In genomic region chr1:163071381-163072255, GRCh38 we compare ENCODE assay signal across 8 cellular contexts. TPM values are rescaled to one million over a fixed set of nuclear protein-coding genes. Genes with fewer than 3 reads are reported as not detected.
DNase-seq lines count a peak whose midpoint lies in the region; ATAC-seq, FAIRE-seq and TF ChIP-seq lines count a peak whose summit lies in the region.

No MANE protein-coding gene starts in this region.

- CTCF ChIA-PET in SK-N-SH (lab: Yijun Ruan, JAX): interaction anchor here (0.6 to 8.4 kb wide), 31 partner anchors 9 to 244 kb away, joined by 3 to 120 read pairs (median 4); partner anchors contain the start of genes CCDC190 and RGS5

- H4K20me1 ChIP-seq in SK-N-SH (ENCODE audit: insufficient read depth): peaks cover 11% of the 10 kb centered on the region; the same call in 1 of the 2 replicates

- POLR2A ChIA-PET in SK-N-SH (lab: Yijun Ruan, JAX): interaction anchor here (0.7 to 8.7 kb wide), 13 partner anchors 91 to 368 kb away, joined by 3 to 450 read pairs (median 11); partner anchors contain the start of gene RGS5

- no peaks in the 10 kb centered on the region for H3K27me3 ChIP-seq in SK-N-SH (ENCODE audit: insufficient read depth)

- peak; percentile 93 for FAIRE-seq in islet of Langerhans (lab: Jason Lieb, UNC)

- H3K9me2 ChIP-seq in SK-N-SH: no peaks in the 10 kb centered on the region

- no peaks in the 10 kb centered on the region for H3K9me3 ChIP-seq in SK-N-SH

- H3K36me3 ChIP-seq in SK-N-SH (replicated peaks in 1 of 2; ENCODE audit: control insufficient read depth in 1 of 2, insufficient read depth in 2 of 2, low read length in 1 of 2): peaks cover 65 to 66% of the 10 kb centered on the region in 2 experiments

- TF ChIP-seq EP300 in SK-N-SH (IDR thresholded peaks at IDR 0.05; ENCODE audit: borderline replicate concordance in 1 of 2, low read depth in 1 of 2, low read length in 1 of 2): peak in 1 of 2 experiments; percentile 36; a peak in 1 of 4 replicates

- peak overlapping the region; percentile 91 to 99 for H3K27ac ChIP-seq in SK-N-SH (ENCODE audit: low read depth in 2 of 2, low read length in 1 of 2)

- no peak for ATAC-seq in GM21529 (IDR thresholded peaks at IDR 0.05; ENCODE audit: unreplicated experiment)

- DNase-seq in DMS 273 treated with DMSO at 0.1 percent for 48 hours (lab: John Stamatoyannopoulos, UW): peak; percentile 81
- peak; percentile 52 for DNase-seq in GM20000 (ENCODE audit: low spot score)
- peak; percentile 44 for DNase-seq in SK-N-SH
- peak; percentile 91 for DNase-seq in astrocyte of the spinal cord (ENCODE audit: low read depth, low spot score)
- peak; percentile 6 for DNase-seq in stimulated activated CD4-positive, alpha-beta T cell treated with anti-CD3 and anti-CD28 coated beads, Interleukin-2, amount 100 ng/mL, for 4 hours (ENCODE audit: low read depth)

- WGBS in SK-N-SH (ENCODE audit: low lambda C conversion rate): 2% methylated on average over 6 of the region's 6 CpGs

- peak overlapping the region; percentile 95 for H3K9ac ChIP-seq in SK-N-SH

- H3F3A ChIP-seq in SK-N-SH (replicated peaks; ENCODE audit: insufficient read depth): peaks cover 67% of the 10 kb centered on the region

- peak overlapping the region; percentile 85 for H3K4me2 ChIP-seq in SK-N-SH

- TF ChIP-seq RAD21 in SK-N-SH (IDR thresholded peaks at IDR 0.05; ENCODE audit: low read length): peak; percentile 74

- peak overlapping the region; percentile 5; the same call in 1 of the 2 replicates for H2AFZ ChIP-seq in SK-N-SH (ENCODE audit: low read depth)

- H3K4me3 ChIP-seq in SK-N-SH (ENCODE audit: low read depth in 2 of 2, low read length in 1 of 2) (peak overlapping the region; percentile 69 to 82), astrocyte of the spinal cord (ENCODE audit: low read depth, low read length) (peak overlapping the region; percentile 87)

- peaks cover 36 to 37% of the 10 kb centered on the region in 2 experiments; a peak in 3 of 4 replicates for H3K4me1 ChIP-seq in SK-N-SH (ENCODE audit: control insufficient read depth in 1 of 2, insufficient read depth in 2 of 2, low read depth in 1 of 2, low read length in 1 of 2)

- in situ Hi-C loops in astrocyte of the spinal cord (cut with HindIII; ENCODE audit: low sequenced_read_pairs): no loop called here

- TF ChIP-seq CTCF in GM20000 (IDR thresholded peaks at IDR 0.05; ENCODE audit: extremely low read depth, missing control alignments) (peak; percentile 46), LNCAP (IDR thresholded peaks at IDR 0.05) (peak; percentile 78), SK-N-SH (IDR thresholded peaks at IDR 0.05) (peak; percentile 74), astrocyte of the spinal cord (IDR thresholded peaks at IDR 0.05; ENCODE audit: low read depth, low read length) (peak; percentile 79)

- H3K79me2 ChIP-seq in SK-N-SH (ENCODE audit: insufficient read depth): peaks cover 62% of the 10 kb centered on the region

TF ChIP-seq in SK-N-SH, 30 proteins besides CTCF, POLR2A, EP300 and RAD21 (continues in another document):
- peak; percentile 18; the same call in 1 of the 2 replicates for TF ChIP-seq POLR2AphosphoS5 (IDR thresholded peaks at IDR 0.05; ENCODE audit: low read depth, low read length)
- TF ChIP-seq FOXJ3 (CRISPR knock-in tag; IDR thresholded peaks at IDR 0.05): no peak
- TF ChIP-seq NFIC (IDR thresholded peaks at IDR 0.05; ENCODE audit: borderline replicate concordance): peak; percentile 30; the same call in 1 of the 2 replicates
- no peak for TF ChIP-seq NRF1 (IDR thresholded peaks at IDR 0.05; ENCODE audit: low read depth, low read length)
- no peak for TF ChIP-seq TEAD4 (IDR thresholded peaks at IDR 0.05; ENCODE audit: borderline replicate concordance, insufficient read depth)
- TF ChIP-seq PBX3 (IDR thresholded peaks at IDR 0.05): peak; percentile 19
- 0 out of 2 replicates have a peak, but pooled peaks have one; percentile 12 for TF ChIP-seq GATA2 (CRISPR knock-in tag; IDR thresholded peaks at IDR 0.05)
- peak; percentile 71 for TF ChIP-seq TCF12 (IDR thresholded peaks at IDR 0.05)
- no peak for TF ChIP-seq EZH2phosphoT487 (IDR thresholded peaks at IDR 0.05; ENCODE audit: borderline replicate concordance, low read depth)
- no peak for TF ChIP-seq RFX5 (IDR thresholded peaks at IDR 0.05; ENCODE audit: low read length)
- no peak for TF ChIP-seq IRF3 (IDR thresholded peaks at IDR 0.05; ENCODE audit: low read depth, low read length)
- peak; percentile 26; the same call in 1 of the 2 replicates for TF ChIP-seq YY1 (IDR thresholded peaks at IDR 0.05; ENCODE audit: low read depth)
- no peak for TF ChIP-seq FOXM1 (IDR thresholded peaks at IDR 0.05; ENCODE audit: low read depth)
- no peak for TF ChIP-seq RCOR1 (IDR thresholded peaks at IDR 0.05; ENCODE audit: low read length)
- TF ChIP-seq JUND (IDR thresholded peaks at IDR 0.05): peak; percentile 37; the same call in 1 of the 2 replicates
- TF ChIP-seq CHD2 (IDR thresholded peaks at IDR 0.05; ENCODE audit: low read length, partially characterized antibody): no peak
- TF ChIP-seq REST (IDR thresholded peaks at IDR 0.05; ENCODE audit: low read depth, low read length): no peak
- TF ChIP-seq RXRA (IDR thresholded peaks at IDR 0.05; ENCODE audit: borderline replicate concordance, low read depth): 0 out of 2 replicates have a peak, but pooled peaks have one; percentile 64
- TF ChIP-seq MXI1 (IDR thresholded peaks at IDR 0.05; ENCODE audit: low read depth, low read length): peak; percentile 57; the same call in 1 of the 2 replicates
- no peak for TF ChIP-seq GABPA (IDR thresholded peaks at IDR 0.05; ENCODE audit: low read depth)
- no peak for TF ChIP-seq USF2 (IDR thresholded peaks at IDR 0.05; ENCODE audit: borderline replicate concordance, low read depth, low read length)
- TF ChIP-seq FOSL2 (IDR thresholded peaks at IDR 0.05; ENCODE audit: borderline replicate concordance, low read depth): peak; percentile 48; the same call in 1 of the 2 replicates
- TF ChIP-seq TAF1 (IDR thresholded peaks at IDR 0.05; ENCODE audit: borderline replicate concordance, low read depth, low read length): no peak; the same call in 1 of the 2 replicates
- no peak for TF ChIP-seq MEF2A (IDR thresholded peaks at IDR 0.05; ENCODE audit: borderline replicate concordance, low read depth)

RNA-seq across cellular contexts. Expression of gene RGS4, which starts 2.5 kb away (rescaled TPM):
- polyA plus RNA-seq in SK-N-SH (2012; rRNA removed): 124 and 193 TPM in 2 replicates
- polyA plus RNA-seq in SK-N-SH (2012; cell fraction: cytosol; rRNA removed): 212 and 232 TPM in 2 replicates
- 79.0 and 164 TPM in 2 replicates for polyA plus RNA-seq in SK-N-SH (2012; cell fraction: nucleus; rRNA removed)

Comparison
In these comparisons a context has a peak if more than half of its experiments do, and no peak if none do; other contexts are left out.
1. DNase-seq: peak in every context shown above with its lines; median percentile 91 in astrocyte of the spinal cord; 81 in DMS 273 treated with DMSO at 0.1 percent for 48 hours; 52 in GM20000; 44 in SK-N-SH; 6 in stimulated activated CD4-positive, alpha-beta T cell treated with anti-CD3 and anti-CD28 coated beads, Interleukin-2, amount 100 ng/mL, for 4 hours.